Comparison of ENCODE assay signal across 8 cellular contexts in the genomic region with DNA sequence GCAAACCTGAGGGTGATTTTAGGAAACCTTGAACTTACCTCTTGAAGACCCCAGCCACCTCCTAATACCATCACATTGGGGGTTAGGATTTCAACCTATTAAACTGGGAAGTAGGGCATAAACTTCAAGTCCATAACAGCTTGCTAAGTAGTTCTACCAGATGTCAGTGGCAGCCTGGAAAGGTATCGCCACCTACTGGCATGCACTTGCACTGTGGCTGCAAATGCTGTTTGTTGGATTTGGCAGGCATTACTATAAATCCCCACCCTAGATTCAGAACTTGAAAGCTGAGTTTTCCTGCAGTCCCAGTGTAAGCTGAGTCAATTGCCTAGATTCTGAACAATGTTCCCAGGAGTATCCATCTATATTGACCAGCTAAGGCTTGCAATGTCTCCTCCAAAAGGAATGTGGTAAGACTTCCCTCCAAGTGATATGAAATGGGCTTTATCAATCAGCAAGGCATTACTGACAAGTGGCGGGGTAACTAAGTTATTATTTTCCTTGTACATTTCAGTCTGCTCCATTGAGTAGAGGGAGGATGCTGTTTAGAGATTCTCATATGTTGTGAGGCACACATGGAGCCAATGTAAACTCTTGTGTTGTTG.
DNase-seq lines count a peak whose midpoint lies in the region; ATAC-seq, FAIRE-seq and TF ChIP-seq lines count a peak whose summit lies in the region.

No MANE protein-coding gene starts in this region.

- H3K4me3 ChIP-seq in GM12878: no peak overlapping the region
- H3K4me3 ChIP-seq in kidney (ENCODE audit: low read length in 2 of 2): no peak overlapping the region

- H2AFZ ChIP-seq in GM12878 (ENCODE audit: control insufficient read depth, low read depth, low read length): no peak overlapping the region

- CTCF ChIA-PET in GM12878 (lab: Yijun Ruan, JAX): interaction anchor here (0.7 to 3.7 kb wide), 48 partner anchors 10 to 427 kb away, joined by 3 to 46 read pairs (median 4); no protein-coding TSS in a partner anchor

- TF ChIP-seq CTCF in GM12878 (IDR thresholded peaks at IDR 0.05 in 2 of 3, conservative IDR thresholded peaks at IDR 0.05 in 1 of 3; ENCODE audit: control insufficient read depth in 2 of 3, extremely low read depth in 1 of 3, insufficient read depth in 1 of 3, low read depth in 3 of 3, low read length in 3 of 3) (peak; percentile 58 to 87 (median 77)), kidney (IDR thresholded peaks at IDR 0.05; ENCODE audit: borderline replicate concordance, extremely low read depth, insufficient read depth) (peak; percentile 70)

- peak; percentile 9 for DNase-seq in NCI-H2107 treated with DMSO at 0.1 percent for 48 hours (lab: John Stamatoyannopoulos, UW; ENCODE audit: unreplicated experiment)
- no peak for DNase-seq in NCI-H2107 (lab: John Stamatoyannopoulos, UW)
- peak; percentile 29 for DNase-seq in T-helper 9 cell
- DNase-seq in GM12878 (ENCODE audit: low read depth, low spot score): peak; percentile 43
- DNase-seq in kidney: no peak
- DNase-seq in stimulated activated CD4-positive, alpha-beta T cell treated with anti-CD3 and anti-CD28 coated beads, TNF-alpha, amount 100 ng/mL, for 4 hours (ENCODE audit: low read depth in 3 of 3): peak; percentile 23 to 39 (median 29)

- SMC1A ChIA-PET in GM12878 (lab: Charles Lee; ENCODE audit: uncharacterized antibody, unreplicated experiment): interaction anchor here (0.7 to 5.0 kb wide), 62 partner anchors 8 to 357 kb away, joined by 3 to 34 read pairs (median 4); no protein-coding TSS in a partner anchor

- FAIRE-seq in GM12878 (lab: Jason Lieb, UNC) (peak; percentile 7), kidney (lab: Jason Lieb, UNC) (no peak)

- H4K20me1 ChIP-seq in GM12878 (ENCODE audit: control insufficient read depth, insufficient read depth): no peaks in the 10 kb centered on the region

- RAD21 ChIA-PET in GM12878 (lab: Charles Lee; ENCODE audit: unreplicated experiment): interaction anchor here (0.8 to 3.3 kb wide), 33 partner anchors 19 to 368 kb away, joined by 3 to 36 read pairs (median 4); no protein-coding TSS in a partner anchor

- H3K36me3 ChIP-seq in KOPT-K1 (ENCODE audit: insufficient read depth, low read length): peaks cover 15% of the 10 kb centered on the region; the same call in 1 of the 2 replicates
- H3K36me3 ChIP-seq in GM12878 (ENCODE audit: control insufficient read depth in 2 of 2, insufficient read depth in 2 of 2, low read length in 1 of 2): no peaks in the 10 kb centered on the region
- no peaks in the 10 kb centered on the region for H3K36me3 ChIP-seq in kidney (ENCODE audit: control insufficient read depth in 1 of 2, insufficient read depth in 2 of 2, low read length in 2 of 2)

- H3K9me3 ChIP-seq in KOPT-K1 (ENCODE audit: insufficient read depth, low read length, poor library complexity, severe bottlenecking): peaks cover 13% of the 10 kb centered on the region
- no peaks in the 10 kb centered on the region; the same call in 2 of the 3 replicates for H3K9me3 ChIP-seq in GM12878 (replicated peaks; ENCODE audit: control insufficient read depth, insufficient read depth, low read length)
- H3K9me3 ChIP-seq in kidney (ENCODE audit: control insufficient read depth in 1 of 2, low read length in 2 of 2): peaks cover 0 to 6% of the 10 kb centered on the region in 2 donors

- TF ChIP-seq EP300 in GM12878 (IDR thresholded peaks at IDR 0.05; ENCODE audit: borderline replicate concordance in 1 of 2, control insufficient read depth in 1 of 2, low read depth in 2 of 2, low read length in 2 of 2): no peak

- no peak overlapping the region for H3K4me2 ChIP-seq in GM12878 (ENCODE audit: control insufficient read depth, insufficient read depth)

- POLR2A ChIA-PET in GM12878 (lab: Charles Lee): interaction anchor here (0.7 to 1.2 kb wide), 3 partner anchors 71 to 318 kb away, joined by 3 read pairs; no protein-coding TSS in a partner anchor

- ATAC-seq in GM12878 (peak; percentile 92), GM21447 (IDR thresholded peaks at IDR 0.05; ENCODE audit: unreplicated experiment) (no peak)

- TF ChIP-seq RAD21 in GM12878 (IDR thresholded peaks at IDR 0.05; ENCODE audit: insufficient read depth, low read depth, low read length): peak; percentile 91

- H3K27ac ChIP-seq in KOPT-K1 (ENCODE audit: low read depth, low read length, poor library complexity, severe bottlenecking): peak overlapping the region; percentile 88
- no peak overlapping the region for H3K27ac ChIP-seq in GM12878 (ENCODE audit: control insufficient read depth, insufficient read depth)
- H3K27ac ChIP-seq in kidney (ENCODE audit: low read depth in 2 of 2, low read length in 2 of 2): no peak overlapping the region

- H3K9ac ChIP-seq in GM12878 (ENCODE audit: control insufficient read depth, insufficient read depth, low read length): no peak overlapping the region
- no peak overlapping the region for H3K9ac ChIP-seq in kidney (ENCODE audit: low read length in 2 of 2)

- H3K27me3 ChIP-seq in GM12878 (replicated peaks in 1 of 2; ENCODE audit: control insufficient read depth in 2 of 2, insufficient read depth in 2 of 2, low read length in 1 of 2): no peaks in the 10 kb centered on the region

- TF ChIP-seq POLR2A in GM12878 (IDR thresholded peaks at IDR 0.05; ENCODE audit: low read depth, low read length): no peak

- in situ Hi-C loops in GM12878 (cut with MboI): no loop called here

- intact Hi-C loops in GM12878 (cut with micrococcal nuclease; ENCODE audit: unreplicated experiment): loop anchor here (1.0 to 10.0 kb wide), 5 partner anchors 71 to 351 kb away; no protein-coding TSS in a partner anchor
- intact Hi-C loops in kidney (cut with DNase I): no loop called here

- 40% methylated on average over 2 of the region's 2 CpGs for WGBS in GM12878 (ENCODE audit: insufficient coverage, insufficient replicate concordance, low lambda C conversion rate, missing lambda C conversion rate)

- BruUV-seq in GM12878 (replicated peaks; lab: Mats Ljungman, UMichigan): no TSS peak

- H3K4me1 ChIP-seq in GM12878 (ENCODE audit: control insufficient read depth, insufficient read depth, low read length): no peaks in the 10 kb centered on the region
- no peaks in the 10 kb centered on the region for H3K4me1 ChIP-seq in kidney (ENCODE audit: control insufficient read depth in 1 of 2, insufficient read depth in 1 of 2, low read depth in 1 of 2, low read length in 2 of 2)

- H3K79me2 ChIP-seq in GM12878 (ENCODE audit: control insufficient read depth, insufficient read depth, low read length): no peaks in the 10 kb centered on the region

TF ChIP-seq in GM12878, 131 proteins besides CTCF, POLR2A, EP300 and RAD21 (continues in another document):
- TF ChIP-seq SMC3 (IDR thresholded peaks at IDR 0.05; ENCODE audit: borderline replicate concordance, low read length) (peak; percentile 78), TAF1 (IDR thresholded peaks at IDR 0.05; ENCODE audit: borderline replicate concordance, low read depth, low read length) (0 out of 2 replicates have a peak, but pooled peaks have one; percentile 4), TARDBP (IDR thresholded peaks at IDR 0.05; ENCODE audit: borderline replicate concordance) (no peak), YY1 (IDR thresholded peaks at IDR 0.05; ENCODE audit: low read depth, low read length) (peak; percentile 66; the same call in 1 of the 2 replicates), PAX8 (IDR thresholded peaks at IDR 0.05) (no peak), JUNB (IDR thresholded peaks at IDR 0.05) (no peak), PBX3 (IDR thresholded peaks at IDR 0.05; ENCODE audit: insufficient replicate concordance, low read depth, low read length) (no peak), GATAD2B (conservative IDR thresholded peaks at IDR 0.05; ENCODE audit: low read depth) (no peak)
- TF ChIP-seq, protein P1, sequence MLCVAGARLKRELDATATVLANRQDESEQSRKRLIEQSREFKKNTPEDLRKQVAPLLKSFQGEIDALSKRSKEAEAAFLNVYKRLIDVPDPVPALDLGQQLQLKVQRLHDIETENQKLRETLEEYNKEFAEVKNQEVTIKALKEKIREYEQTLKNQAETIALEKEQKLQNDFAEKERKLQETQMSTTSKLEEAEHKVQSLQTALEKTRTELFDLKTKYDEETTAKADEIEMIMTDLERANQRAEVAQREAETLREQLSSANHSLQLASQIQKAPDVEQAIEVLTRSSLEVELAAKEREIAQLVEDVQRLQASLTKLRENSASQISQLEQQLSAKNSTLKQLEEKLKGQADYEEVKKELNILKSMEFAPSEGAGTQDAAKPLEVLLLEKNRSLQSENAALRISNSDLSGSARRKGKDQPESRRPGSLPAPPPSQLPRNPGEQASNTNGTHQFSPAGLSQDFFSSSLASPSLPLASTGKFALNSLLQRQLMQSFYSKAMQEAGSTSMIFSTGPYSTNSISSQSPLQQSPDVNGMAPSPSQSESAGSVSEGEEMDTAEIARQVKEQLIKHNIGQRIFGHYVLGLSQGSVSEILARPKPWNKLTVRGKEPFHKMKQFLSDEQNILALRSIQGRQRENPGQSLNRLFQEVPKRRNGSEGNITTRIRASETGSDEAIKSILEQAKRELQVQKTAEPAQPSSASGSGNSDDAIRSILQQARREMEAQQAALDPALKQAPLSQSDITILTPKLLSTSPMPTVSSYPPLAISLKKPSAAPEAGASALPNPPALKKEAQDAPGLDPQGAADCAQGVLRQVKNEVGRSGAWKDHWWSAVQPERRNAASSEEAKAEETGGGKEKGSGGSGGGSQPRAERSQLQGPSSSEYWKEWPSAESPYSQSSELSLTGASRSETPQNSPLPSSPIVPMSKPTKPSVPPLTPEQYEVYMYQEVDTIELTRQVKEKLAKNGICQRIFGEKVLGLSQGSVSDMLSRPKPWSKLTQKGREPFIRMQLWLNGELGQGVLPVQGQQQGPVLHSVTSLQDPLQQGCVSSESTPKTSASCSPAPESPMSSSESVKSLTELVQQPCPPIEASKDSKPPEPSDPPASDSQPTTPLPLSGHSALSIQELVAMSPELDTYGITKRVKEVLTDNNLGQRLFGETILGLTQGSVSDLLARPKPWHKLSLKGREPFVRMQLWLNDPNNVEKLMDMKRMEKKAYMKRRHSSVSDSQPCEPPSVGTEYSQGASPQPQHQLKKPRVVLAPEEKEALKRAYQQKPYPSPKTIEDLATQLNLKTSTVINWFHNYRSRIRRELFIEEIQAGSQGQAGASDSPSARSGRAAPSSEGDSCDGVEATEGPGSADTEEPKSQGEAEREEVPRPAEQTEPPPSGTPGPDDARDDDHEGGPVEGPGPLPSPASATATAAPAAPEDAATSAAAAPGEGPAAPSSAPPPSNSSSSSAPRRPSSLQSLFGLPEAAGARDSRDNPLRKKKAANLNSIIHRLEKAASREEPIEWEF (IDR thresholded peaks at IDR 0.05; ENCODE audit: insufficient replicate concordance, low read depth, low read length): no peak

Comparison
In these comparisons a context has a peak if more than half of its experiments do, and no peak if none do; other contexts are left out.
1. DNase-seq: peak in NCI-H2107 treated with DMSO at 0.1 percent for 48 hours (single experiment), T-helper 9 cell (single experiment), GM12878 (single experiment) and stimulated activated CD4-positive, alpha-beta T cell treated with anti-CD3 and anti-CD28 coated beads, TNF-alpha, amount 100 ng/mL, for 4 hours (3 of 3); none in NCI-H2107 (single experiment) and kidney (single experiment).